In genomic region chr13:20150561-20150960, GRCh38 we compare ENCODE assay signal across 33 cellular contexts. TPM values are rescaled to one million over a fixed set of nuclear protein-coding genes. Genes with fewer than 3 reads are reported as not detected.
"Had no signal": no experiment of that assay in that cellular context is flagged by ENCODE, and none has a peak within 500 bp of the region (broad histone marks: within the 10 kb centered on the region; RNA-seq: fewer than 3 reads in every experiment).

No MANE protein-coding gene starts in this region.

- H3K4me3 ChIP-seq: MG63, Peyer's patch had no signal

- H3K27ac Mint-ChIP-seq: activated B cell treated with CpG ODN at 0.5 μM for 24 hours; activated CD4-positive, alpha-beta memory T cell treated with anti-CD3 and anti-CD28 coated beads for 36 hours; activated naive CD4-positive, alpha-beta T cell treated with anti-CD3 and anti-CD28 coated beads for 36 hours; activated T-helper 1 cell treated with anti-CD3 and anti-CD28 coated beads, Interleukin-12 subunit alpha, Interleukin-12 subunit beta, Interleukin-2, Interleukin-4 antibody, amounts not matched to agents 30 ng/mL and 10 ng/mL and 1 ng/mL, durations not matched to agents 14 hours and 24 hours and 36 hours; brain had no signal

- H3K27ac ChIP-seq: Peyer's patch, VCaP had no signal

- H3K27me3 ChIP-seq: MG63, Peyer's patch had no signal

- H3K36me3 ChIP-seq: MG63, Peyer's patch had no signal

- H3K4me1 Mint-ChIP-seq: activated B cell treated with CpG ODN at 0.5 μM for 24 hours; central memory CD8-positive, alpha-beta T cell had no signal

- H3K9me3 ChIP-seq: MG63, Peyer's patch had no signal

- H3K4me1 ChIP-seq: Peyer's patch had no signal

- H3K36me3 Mint-ChIP-seq: activated CD4-positive, alpha-beta memory T cell treated with anti-CD3 and anti-CD28 coated beads for 36 hours; activated naive CD4-positive, alpha-beta T cell treated with anti-CD3 and anti-CD28 coated beads, Interleukin-2, amount 50 U/mL, for 72 hours; brain had no signal

- H3K4me3 Mint-ChIP-seq: activated B cell treated with CpG ODN at 0.5 μM for 24 hours; activated CD4-positive, alpha-beta memory T cell treated with anti-CD3 and anti-CD28 coated beads for 36 hours; activated naive CD4-positive, alpha-beta T cell treated with anti-CD3 and anti-CD28 coated beads for 36 hours; activated T-cell treated with anti-CD3 and anti-CD28 coated beads, Interleukin-2, amount 50 U/mL, for 4 hours; activated T-helper 1 cell treated with anti-CD3 and anti-CD28 coated beads, Interleukin-12 subunit alpha, Interleukin-12 subunit beta, Interleukin-2, Interleukin-4 antibody, amounts not matched to agents 30 ng/mL and 10 ng/mL and 1 ng/mL, durations not matched to agents 14 hours and 24 hours and 36 hours; brain; central memory CD8-positive, alpha-beta T cell had no signal

- DNase-seq: activated B cell treated with CpG ODN at 0.5 μM for 24 hours; activated CD4-positive, alpha-beta memory T cell treated with anti-CD3 and anti-CD28 coated beads for 36 hours; activated CD4-positive, alpha-beta T cell treated with anti-CD3 and anti-CD28 coated beads for 4 hours; activated CD4-positive, alpha-beta T cell treated with anti-CD3 and anti-CD28 coated beads, Interleukin-2, amount 50 U/mL, for 1 hour; activated CD4-positive, CD25-positive, alpha-beta regulatory T cell treated with anti-CD3 and anti-CD28 coated beads, Interleukin-2, amount 50 U/mL, for 72 hours; activated gamma-delta T cell treated with Interleukin-2 at 50 U/mL for 16 hours; activated naive CD4-positive, alpha-beta T cell treated with anti-CD3 and anti-CD28 coated beads for 36 hours; activated T-cell treated with anti-CD3 and anti-CD28 coated beads, Interleukin-2, amount 50 U/mL, for 4 hours; anterior cingulate cortex; Kasumi-1; KG1; MG63; NCI-H1048; NCI-H1105 treated with DMSO at 0.1 percent for 48 hours; NCI-H1436; NCI-H1694; NCI-H1930; NCI-H510A; NCI-H526; NCI-H748 treated with DMSO at 0.1 percent for 48 hours; NK-92 treated with Interleukin-12 subunit alpha and Interleukin-12 subunit beta, amount 100 ng/mL, for 24 hours; PC-3; Peyer's patch; RPMI8226; SW 1271; T-helper 1 cell; T-helper 2 cell; T-helper 9 cell had no signal

- H3K9me3 Mint-ChIP-seq: activated B cell treated with CpG ODN at 0.5 μM for 24 hours; activated CD4-positive, alpha-beta memory T cell treated with anti-CD3 and anti-CD28 coated beads for 36 hours; activated naive CD4-positive, alpha-beta T cell treated with anti-CD3 and anti-CD28 coated beads for 36 hours; activated naive CD4-positive, alpha-beta T cell treated with anti-CD3 and anti-CD28 coated beads, Interleukin-2, amount 50 U/mL, for 72 hours; activated T-cell treated with anti-CD3 and anti-CD28 coated beads, Interleukin-2, amount 50 U/mL, for 4 hours; activated T-helper 1 cell treated with anti-CD3 and anti-CD28 coated beads, Interleukin-12 subunit alpha, Interleukin-12 subunit beta, Interleukin-2, Interleukin-4 antibody, amounts not matched to agents 30 ng/mL and 10 ng/mL and 1 ng/mL, durations not matched to agents 14 hours and 24 hours and 36 hours; central memory CD8-positive, alpha-beta T cell had no signal

- ATAC-seq: activated naive CD4-positive, alpha-beta T cell treated with anti-CD3 and anti-CD28 coated beads, Interleukin-2, amount 50 U/mL, for 72 hours; activated T-cell treated with anti-CD3 and anti-CD28 coated beads, Interleukin-2, amount 50 U/mL, for 4 hours; PC-3 had no signal

RNA-seq across cellular contexts. Expression of gene GJA3, which starts 10.3 kb away (rescaled TPM):
- total RNA-seq: activated T-helper 1 cell treated with anti-CD3 and anti-CD28 coated beads, Interleukin-12 subunit alpha, Interleukin-12 subunit beta, Interleukin-2, Interleukin-4 antibody, amounts not matched to agents 30 ng/mL and 10 ng/mL and 1 ng/mL, durations not matched to agents 14 hours and 24 hours and 36 hours; Peyer's patch had no signal

RNA-seq across cellular contexts. Expression of gene GJB2, which starts 42.2 kb away (rescaled TPM):
- total RNA-seq: activated B cell treated with CpG ODN at 0.5 μM for 24 hours had no signal
